ENCODE assay signal across 19 cellular contexts in the genomic region with DNA sequence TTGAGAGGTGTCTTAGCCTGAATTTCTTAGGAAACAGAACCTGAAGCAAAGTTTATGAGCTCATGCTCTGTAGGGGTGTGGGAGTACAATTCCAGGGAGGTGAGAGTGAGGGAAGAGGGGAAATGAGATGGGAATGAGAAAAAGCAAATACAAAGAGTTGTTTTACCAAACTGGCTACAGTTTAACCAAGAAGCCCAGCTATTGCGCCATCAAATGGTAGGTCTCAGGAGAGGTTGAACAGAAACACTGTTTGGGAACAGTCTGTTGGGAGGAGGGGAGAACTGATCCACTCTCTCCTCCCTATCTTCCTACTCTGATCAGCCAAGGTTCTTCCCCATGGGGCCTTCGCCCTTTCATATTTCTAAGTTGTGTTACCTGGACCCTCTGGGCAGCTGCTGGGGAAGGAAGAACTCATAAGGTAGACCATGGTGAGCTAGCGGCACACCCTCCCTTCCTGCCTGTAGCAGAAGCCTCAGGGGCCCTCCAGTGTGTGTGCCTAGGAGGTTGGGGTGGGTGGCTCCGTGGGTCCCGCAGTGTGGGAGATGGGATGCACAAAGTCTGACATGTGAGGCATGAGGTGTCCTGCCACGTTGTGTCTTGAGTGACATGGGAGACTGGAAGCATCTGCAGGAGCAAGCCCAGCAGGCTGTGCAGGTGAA.
DNase-seq lines count a peak whose midpoint lies in the region; ATAC-seq and TF ChIP-seq lines count a peak whose summit lies in the region.
"Had no signal": no experiment of that assay in that cellular context is flagged by ENCODE, and none has a peak within 500 bp of the region (broad histone marks: within the 10 kb centered on the region; RNA-seq: fewer than 3 reads in every experiment).

No MANE protein-coding gene starts in this region.

- no peaks in the 10 kb centered on the region for H3K36me3 ChIP-seq in upper lobe of right lung
- H3K36me3 ChIP-seq: HAP-1 had no signal

- intact Hi-C loops in upper lobe of right lung (cut with DNase I): no loop called here

- no peaks in the 10 kb centered on the region for H3K9me3 Mint-ChIP-seq in stimulated activated naive CD8-positive, alpha-beta T cell treated with anti-CD3 and anti-CD28 coated beads, Interleukin-15, amount 100 ng/mL, for 72 hours
- no peaks in the 10 kb centered on the region for H3K9me3 Mint-ChIP-seq in nephron progenitor cell
- H3K9me3 Mint-ChIP-seq: CD8-positive, alpha-beta memory T cell had no signal

- ATAC-seq in stimulated activated naive CD8-positive, alpha-beta T cell treated with anti-CD3 and anti-CD28 coated beads, Interleukin-15, amount 100 ng/mL, for 72 hours: peak; percentile 18
- ATAC-seq in stimulated activated naive CD8-positive, alpha-beta T cell treated with anti-CD3 and anti-CD28 coated beads, Interleukin-15, Interleukin-2, amounts not matched to agents 100 U/mL and 50 U/mL, for 24 hours: no peak
- ATAC-seq in upper lobe of right lung (peak; percentile 27), GM21381 (IDR thresholded peaks at IDR 0.05; ENCODE audit: unreplicated experiment) (no peak)
- ATAC-seq: GM12878 had no signal

- no peaks in the 10 kb centered on the region for H3K4me1 Mint-ChIP-seq in stimulated activated naive CD8-positive, alpha-beta T cell treated with anti-CD3 and anti-CD28 coated beads, Interleukin-15, amount 100 ng/mL, for 72 hours
- peaks cover 5% of the 10 kb centered on the region for H3K4me1 Mint-ChIP-seq in nephron progenitor cell
- H3K4me1 Mint-ChIP-seq: CD4-positive, CD25-positive, alpha-beta regulatory T cell; CD8-positive, alpha-beta memory T cell had no signal

- no peaks in the 10 kb centered on the region for H3K36me3 Mint-ChIP-seq in nephron progenitor cell (ENCODE audit: low read depth)
- H3K36me3 Mint-ChIP-seq: CD4-positive, CD25-positive, alpha-beta regulatory T cell; CD8-positive, alpha-beta memory T cell had no signal

- no peaks in the 10 kb centered on the region for H3K27me3 ChIP-seq in upper lobe of right lung

- no peak overlapping the region for H3K4me3 ChIP-seq in upper lobe of right lung
- H3K4me3 ChIP-seq: GM12878, HAP-1 had no signal

- no peaks in the 10 kb centered on the region for H3K9me3 ChIP-seq in upper lobe of right lung
- H3K9me3 ChIP-seq: HAP-1 had no signal

- H3K27ac ChIP-seq in upper lobe of right lung: no peak overlapping the region

- no peak overlapping the region for H3K27ac Mint-ChIP-seq in stimulated activated naive CD8-positive, alpha-beta T cell treated with anti-CD3 and anti-CD28 coated beads, Interleukin-15, amount 100 ng/mL, for 72 hours
- H3K27ac Mint-ChIP-seq in nephron progenitor cell: peak overlapping the region; percentile 29
- H3K27ac Mint-ChIP-seq: CD8-positive, alpha-beta memory T cell had no signal

- TF ChIP-seq CTCF in nephron progenitor cell (IDR thresholded peaks at IDR 0.05) (no peak), upper lobe of right lung (IDR thresholded peaks at IDR 0.05) (no peak), GM13976 (IDR thresholded peaks at IDR 0.05; ENCODE audit: borderline replicate concordance, control extremely low read depth, extremely low read depth, insufficient read depth, missing control alignments) (no peak)

- in situ Hi-C loops in GM13976 (cut with MboI; ENCODE audit: low sequenced_read_pairs, unreplicated experiment): no loop called here

- no peaks in the 10 kb centered on the region for H3K4me1 ChIP-seq in upper lobe of right lung
- H3K4me1 ChIP-seq: HAP-1 had no signal

- no peak overlapping the region for H3K4me3 Mint-ChIP-seq in stimulated activated naive CD8-positive, alpha-beta T cell treated with anti-CD3 and anti-CD28 coated beads, Interleukin-15, amount 100 ng/mL, for 72 hours
- no peak overlapping the region for H3K4me3 Mint-ChIP-seq in nephron progenitor cell
- H3K4me3 Mint-ChIP-seq: CD4-positive, CD25-positive, alpha-beta regulatory T cell; CD8-positive, alpha-beta memory T cell had no signal

- peaks cover 41% of the 10 kb centered on the region for H3K27me3 Mint-ChIP-seq in stimulated activated naive CD8-positive, alpha-beta T cell treated with anti-CD3 and anti-CD28 coated beads, Interleukin-15, amount 100 ng/mL, for 72 hours
- peaks cover 26% of the 10 kb centered on the region for H3K27me3 Mint-ChIP-seq in nephron progenitor cell (ENCODE audit: low read depth, poor library complexity)

- no peak for DNase-seq in stimulated activated naive CD8-positive, alpha-beta T cell treated with anti-CD3 and anti-CD28 coated beads, Interleukin-15, amount 100 ng/mL, for 72 hours
- no peak for DNase-seq in stimulated activated naive CD8-positive, alpha-beta T cell treated with anti-CD3 and anti-CD28 coated beads, Interleukin-15, Interleukin-2, amounts not matched to agents 100 U/mL and 50 U/mL, for 24 hours
- DNase-seq in nephron progenitor cell (no peak), upper lobe of right lung (no peak), GM13976 (ENCODE audit: low spot score) (no peak), NCI-H1417 (lab: John Stamatoyannopoulos, UW) (no peak)
- DNase-seq: 8988T; C1 segment of cervical spinal cord; CD4-positive, CD25-positive, alpha-beta regulatory T cell; CD8-positive, alpha-beta memory T cell; COR-L47; DMS 273 treated with DMSO at 0.1 percent for 48 hours; DMS53; DND-41; EL; KBM-7 had no signal

Comparison
In these comparisons a context has a peak if more than half of its experiments do, and no peak if none do; other contexts are left out.
1. ATAC-seq: peak in stimulated activated naive CD8-positive, alpha-beta T cell treated with anti-CD3 and anti-CD28 coated beads, Interleukin-15, amount 100 ng/mL, for 72 hours (single experiment) and upper lobe of right lung (single experiment); none in stimulated activated naive CD8-positive, alpha-beta T cell treated with anti-CD3 and anti-CD28 coated beads, Interleukin-15, Interleukin-2, amounts not matched to agents 100 U/mL and 50 U/mL, for 24 hours (single experiment) and GM21381 (single experiment).